8 cellular contexts compared by ENCODE assay signal in the genomic region with DNA sequence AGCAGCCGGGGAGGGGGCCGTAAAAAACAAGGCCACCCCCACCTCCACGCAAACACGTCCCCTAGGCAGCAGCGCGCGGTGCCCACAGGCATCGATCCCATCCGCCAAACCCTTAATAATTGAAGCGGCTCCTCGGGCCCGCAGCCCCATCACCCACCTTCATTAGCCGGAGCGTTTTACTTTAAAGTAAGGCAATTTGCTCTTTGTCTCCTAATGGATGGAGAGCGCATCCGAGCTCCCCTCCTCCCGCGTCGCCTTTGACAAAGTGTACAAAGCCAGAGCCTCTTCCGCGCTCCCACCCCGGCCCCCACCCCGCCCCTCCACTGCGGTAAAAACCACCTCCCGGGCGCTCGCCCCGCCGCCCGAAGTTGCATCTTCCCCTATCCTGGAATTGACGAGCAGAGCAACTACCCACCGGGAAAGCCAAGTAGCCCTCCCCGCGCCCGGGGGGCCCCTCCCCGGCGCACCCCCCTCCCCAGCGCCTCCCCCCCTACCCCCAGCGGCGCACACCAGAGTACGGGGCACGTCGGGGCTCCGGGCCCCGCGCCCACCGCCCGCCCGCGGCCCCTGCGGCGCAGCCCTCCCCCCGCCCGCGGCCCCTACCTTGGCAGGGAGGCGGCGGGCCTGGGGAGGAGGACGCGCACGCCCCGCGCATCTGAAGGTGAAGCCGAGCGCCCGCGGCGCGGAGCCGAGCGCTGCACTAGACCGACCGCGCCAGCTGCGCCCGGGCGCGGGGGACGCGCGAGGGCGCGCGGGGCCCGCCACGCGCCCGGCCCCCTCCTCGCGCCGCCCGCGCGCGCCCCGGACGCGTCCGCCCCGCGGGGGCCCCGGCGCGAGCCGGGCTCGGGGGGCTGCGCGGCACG. TPM values are rescaled to one million over a fixed set of nuclear protein-coding genes. Genes with fewer than 3 reads are reported as not detected.
DNase-seq lines count a peak whose midpoint lies in the region; ATAC-seq and TF ChIP-seq lines count a peak whose summit lies in the region.

A gene with protein sequence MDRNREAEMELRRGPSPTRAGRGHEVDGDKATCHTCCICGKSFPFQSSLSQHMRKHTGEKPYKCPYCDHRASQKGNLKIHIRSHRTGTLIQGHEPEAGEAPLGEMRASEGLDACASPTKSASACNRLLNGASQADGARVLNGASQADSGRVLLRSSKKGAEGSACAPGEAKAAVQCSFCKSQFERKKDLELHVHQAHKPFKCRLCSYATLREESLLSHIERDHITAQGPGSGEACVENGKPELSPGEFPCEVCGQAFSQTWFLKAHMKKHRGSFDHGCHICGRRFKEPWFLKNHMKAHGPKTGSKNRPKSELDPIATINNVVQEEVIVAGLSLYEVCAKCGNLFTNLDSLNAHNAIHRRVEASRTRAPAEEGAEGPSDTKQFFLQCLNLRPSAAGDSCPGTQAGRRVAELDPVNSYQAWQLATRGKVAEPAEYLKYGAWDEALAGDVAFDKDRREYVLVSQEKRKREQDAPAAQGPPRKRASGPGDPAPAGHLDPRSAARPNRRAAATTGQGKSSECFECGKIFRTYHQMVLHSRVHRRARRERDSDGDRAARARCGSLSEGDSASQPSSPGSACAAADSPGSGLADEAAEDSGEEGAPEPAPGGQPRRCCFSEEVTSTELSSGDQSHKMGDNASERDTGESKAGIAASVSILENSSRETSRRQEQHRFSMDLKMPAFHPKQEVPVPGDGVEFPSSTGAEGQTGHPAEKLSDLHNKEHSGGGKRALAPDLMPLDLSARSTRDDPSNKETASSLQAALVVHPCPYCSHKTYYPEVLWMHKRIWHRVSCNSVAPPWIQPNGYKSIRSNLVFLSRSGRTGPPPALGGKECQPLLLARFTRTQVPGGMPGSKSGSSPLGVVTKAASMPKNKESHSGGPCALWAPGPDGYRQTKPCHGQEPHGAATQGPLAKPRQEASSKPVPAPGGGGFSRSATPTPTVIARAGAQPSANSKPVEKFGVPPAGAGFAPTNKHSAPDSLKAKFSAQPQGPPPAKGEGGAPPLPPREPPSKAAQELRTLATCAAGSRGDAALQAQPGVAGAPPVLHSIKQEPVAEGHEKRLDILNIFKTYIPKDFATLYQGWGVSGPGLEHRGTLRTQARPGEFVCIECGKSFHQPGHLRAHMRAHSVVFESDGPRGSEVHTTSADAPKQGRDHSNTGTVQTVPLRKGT (minus strand): TSS at position 702 of the 863 bp plus-strand sequence. CDS start 52,188 bp downstream, outside the sequence.

- H3K4me1 ChIP-seq in mucosa of descending colon (ENCODE audit: low read depth): peaks cover 8% of the 10 kb centered on the region
- H3K4me1 ChIP-seq in upper lobe of right lung: no peaks in the 10 kb centered on the region

- H3K27me3 ChIP-seq in SU-DHL-6 (ENCODE audit: low read length) (no peaks in the 10 kb centered on the region), upper lobe of right lung (no peaks in the 10 kb centered on the region)

- H3K79me2 ChIP-seq in SU-DHL-6 (ENCODE audit: insufficient read depth, low read length): peaks cover 23% of the 10 kb centered on the region

- peak; percentile 10 for ATAC-seq in HG03432 (IDR thresholded peaks at IDR 0.05; ENCODE audit: unreplicated experiment)
- peak; percentile 19 for ATAC-seq in mucosa of descending colon
- ATAC-seq in upper lobe of right lung: no peak
- no peak for ATAC-seq in HG02970 (IDR thresholded peaks at IDR 0.05; ENCODE audit: low FRiP score, unreplicated experiment)
- ATAC-seq in HG03378 (IDR thresholded peaks at IDR 0.05; ENCODE audit: unreplicated experiment): no peak

- H3K27ac ChIP-seq in SU-DHL-6 (ENCODE audit: low read depth, low read length): peak within 1 kb of the TSS; percentile 98
- peak within 1 kb of the TSS; percentile 76 for H3K27ac ChIP-seq in upper lobe of right lung

- H3K9ac ChIP-seq in SU-DHL-6 (ENCODE audit: low read length): peak within 1 kb of the TSS; percentile 74

- intact Hi-C loops in mucosa of descending colon (cut with DNase I, micrococcal nuclease) (no loop called here), upper lobe of right lung (cut with DNase I) (no loop called here)

- H3K9me2 ChIP-seq in SU-DHL-6 (replicated peaks; ENCODE audit: insufficient read depth, low read length): no peaks in the 10 kb centered on the region

- peak within 1 kb of the TSS; percentile 72 for H3K4me3 ChIP-seq in SU-DHL-6 (ENCODE audit: insufficient read depth, low read length, poor library complexity, severe bottlenecking)
- peak within 1 kb of the TSS; percentile 83 for H3K4me3 ChIP-seq in epithelial cell of esophagus (ENCODE audit: low read length)
- peak within 1 kb of the TSS; percentile 34 for H3K4me3 ChIP-seq in mucosa of descending colon
- peak within 1 kb of the TSS; percentile 84 for H3K4me3 ChIP-seq in upper lobe of right lung

- H4K20me1 ChIP-seq in SU-DHL-6 (ENCODE audit: low read depth, low read length): peaks cover 10% of the 10 kb centered on the region

- H3K4me2 ChIP-seq in SU-DHL-6 (ENCODE audit: low read depth, low read length, poor library complexity, severe bottlenecking): peak within 1 kb of the TSS; percentile 97

- H3F3A ChIP-seq in SU-DHL-6 (ENCODE audit: insufficient read depth): peaks cover 56% of the 10 kb centered on the region

- peak within 1 kb of the TSS; percentile 35 for H2AFZ ChIP-seq in SU-DHL-6 (ENCODE audit: low read depth, low read length, severe bottlenecking)

- TF ChIP-seq CTCF in SU-DHL-6 (IDR thresholded peaks at IDR 0.05; ENCODE audit: insufficient read depth, low read length, poor library complexity, severe bottlenecking) (no peak), epithelial cell of esophagus (IDR thresholded peaks at IDR 0.05; ENCODE audit: insufficient read depth, low read depth, low read length, missing control alignments) (no peak), mucosa of descending colon (IDR thresholded peaks at IDR 0.05) (no peak), upper lobe of right lung (IDR thresholded peaks at IDR 0.05) (no peak)

- DNase-seq in ELR (ENCODE audit: low read depth) (peak; percentile 59), epithelial cell of esophagus (ENCODE audit: low read depth) (peak; percentile 57), mucosa of descending colon (peak; percentile 57 to 74 (median 67)), upper lobe of right lung (no peak)

- H3K9me3 ChIP-seq in SU-DHL-6 (ENCODE audit: insufficient read depth, low read length) (no peaks in the 10 kb centered on the region), mucosa of descending colon (no peaks in the 10 kb centered on the region), upper lobe of right lung (no peaks in the 10 kb centered on the region)

- H3K36me3 ChIP-seq in SU-DHL-6 (ENCODE audit: low read length): no peaks in the 10 kb centered on the region
- H3K36me3 ChIP-seq in mucosa of descending colon (ENCODE audit: low read depth): no peaks in the 10 kb centered on the region
- no peaks in the 10 kb centered on the region for H3K36me3 ChIP-seq in upper lobe of right lung

RNA-seq across cellular contexts. Expression of the gene that starts here (rescaled TPM):
- total RNA-seq in mucosa of descending colon: 10 to 100 TPM; 22.0 to 47.9 (median 23.2) TPM
- total RNA-seq in upper lobe of right lung: 28.0 TPM

Comparison
In these comparisons a context has a peak if more than half of its experiments do, and no peak if none do; other contexts are left out.
1. ATAC-seq: peak in HG03432 (single experiment) and mucosa of descending colon (single experiment); none in upper lobe of right lung (single experiment), HG02970 (single experiment) and HG03378 (single experiment).
2. H3K4me3 ChIP-seq: peak in every context shown above with its lines; median percentile 84 in upper lobe of right lung; 83 in epithelial cell of esophagus; 72 in SU-DHL-6; 34 in mucosa of descending colon.